1 cellular context compared by ENCODE assay signal in genomic region chr3:45595364-45596154, GRCh38.
TF ChIP-seq lines count a peak whose summit lies in the region.

No MANE protein-coding gene starts in this region.

TF ChIP-seq in WTC11, 78 proteins besides CTCF, POLR2A, EP300 and RAD21 (continued from another document):
- TF ChIP-seq JAZF1 (CRISPR knock-in tag; IDR thresholded peaks at IDR 0.05) (no peak), ARID4B (CRISPR knock-in tag; IDR thresholded peaks at IDR 0.05; ENCODE audit: borderline replicate concordance) (no peak), ZMAT4 (CRISPR knock-in tag; IDR thresholded peaks at IDR 0.05) (no peak), OVOL2 (CRISPR knock-in tag; IDR thresholded peaks at IDR 0.05; ENCODE audit: borderline replicate concordance) (no peak)
